Comparison of ENCODE assay signal across 10 cellular contexts in the genomic region with DNA sequence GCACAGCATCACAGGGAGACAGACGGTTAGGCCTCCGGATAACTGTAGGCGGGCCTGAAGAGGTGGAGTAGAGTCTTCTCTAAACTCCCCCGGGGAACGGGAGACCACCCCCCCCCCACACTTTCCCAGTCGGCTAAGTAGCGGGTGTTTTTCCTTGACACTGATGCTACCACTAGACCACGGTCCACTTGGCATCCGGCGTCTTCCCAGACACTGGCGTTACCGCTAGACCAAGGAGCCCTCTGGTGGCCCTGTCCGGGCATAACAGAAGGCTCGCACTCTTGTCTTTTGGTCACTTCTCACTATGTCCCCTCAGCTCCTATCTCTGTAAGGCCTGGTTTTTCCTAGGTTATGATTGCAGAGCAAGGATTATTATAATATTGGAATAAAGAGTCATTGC. TPM values are rescaled to one million over a fixed set of nuclear protein-coding genes. Genes with fewer than 3 reads are reported as not detected.
A peak's percentile ranks its signal among the peaks of the same experiment; 100 is the strongest.
DNase-seq lines count a peak whose midpoint lies in the region; ATAC-seq and TF ChIP-seq lines count a peak whose summit lies in the region.
"Had no signal": no experiment of that assay in that cellular context is flagged by ENCODE, and none has a peak within 500 bp of the region (broad histone marks: within the 10 kb centered on the region; RNA-seq: fewer than 3 reads in every experiment).

No MANE protein-coding gene starts in this region.

- dilution Hi-C loops in IMR-90 (cut with HindIII; ENCODE audit: low sequenced_read_pairs, unreplicated experiment) = no loop called here

- TF ChIP-seq POLR2A in IMR-90 (IDR thresholded peaks at IDR 0.05; ENCODE audit: low read depth, low read length) = no peak

- TF ChIP-seq CTCF in IMR-90 (conservative IDR thresholded peaks at IDR 0.05; ENCODE audit: low read depth, low read length) = peak; percentile 23; the same call in 1 of the 2 replicates
- TF ChIP-seq CTCF in astrocyte of the spinal cord (IDR thresholded peaks at IDR 0.05; ENCODE audit: low read depth, low read length) = peak; percentile 34
- TF ChIP-seq CTCF in osteoblast (IDR thresholded peaks at IDR 0.05; ENCODE audit: extremely low read depth, low read depth, low read length) = peak; percentile 33
- TF ChIP-seq CTCF in CD4-positive, alpha-beta T cell (IDR thresholded peaks at IDR 0.05) = no peak

- no peaks in the 10 kb centered on the region for H3K79me1 ChIP-seq in IMR-90 (ENCODE audit: low read depth in 1 of 2, low read length in 2 of 2)

- H3K4me2 ChIP-seq in IMR-90 (ENCODE audit: low read depth, low read length) (no peak overlapping the region), osteoblast (ENCODE audit: insufficient read depth, low read length) (no peak overlapping the region)

- TF ChIP-seq RAD21 in IMR-90 (IDR thresholded peaks at IDR 0.05; ENCODE audit: low read length) = peak; percentile 13; the same call in 1 of the 2 replicates

- no peak overlapping the region for H2BK120ac ChIP-seq in IMR-90 (ENCODE audit: low read depth, low read length)

- no peaks in the 10 kb centered on the region for H3K27me3 Mint-ChIP-seq in CD4-positive, alpha-beta T cell

- POLR2A ChIA-PET in IMR-90 (lab: Charles Lee; ENCODE audit: unreplicated experiment) = no interaction called here
- POLR2A ChIA-PET in CD4-positive, alpha-beta T cell (lab: Charles Lee) = interaction anchor here (1.6 kb wide), 1 partner anchor 26 kb away, joined by 5 read pairs; the partner anchor contains the start of gene NCL

- no peak overlapping the region for H4K91ac ChIP-seq in IMR-90 (ENCODE audit: insufficient read depth, low read depth, low read length)

- no peak overlapping the region for H2AFZ ChIP-seq in IMR-90 (replicated peaks; ENCODE audit: low read length, poor library complexity)
- H2AFZ ChIP-seq in osteoblast (ENCODE audit: low read length) = no peak overlapping the region

- in situ Hi-C loops in IMR-90 (cut with MboI; ENCODE audit: low sequenced_read_pairs) = no loop called here
- in situ Hi-C loops in astrocyte of the spinal cord (cut with HindIII; ENCODE audit: low sequenced_read_pairs) = no loop called here

- no TSS peak for BruUV-seq in IMR-90 (replicated peaks; lab: Mats Ljungman, UMichigan)

- H3K18ac ChIP-seq in IMR-90 (ENCODE audit: low read depth, low read length) = no peak overlapping the region

- H3K27me3 ChIP-seq in IMR-90 (ENCODE audit: control insufficient read depth, insufficient read depth, low read length) = peaks cover 5% of the 10 kb centered on the region; the same call in 1 of the 2 replicates
- no peaks in the 10 kb centered on the region for H3K27me3 ChIP-seq in osteoblast (ENCODE audit: insufficient read depth, low read length)
- H3K27me3 ChIP-seq in CD4-positive, alpha-beta T cell (ENCODE audit: control insufficient read depth, insufficient read depth, low read length) = no peaks in the 10 kb centered on the region

- H2BK15ac ChIP-seq in IMR-90 (ENCODE audit: low read depth, low read length) = no peak overlapping the region

- H3K79me2 ChIP-seq in osteoblast (ENCODE audit: insufficient read depth, low read length) = no peaks in the 10 kb centered on the region

- H3K14ac ChIP-seq in IMR-90 (replicated peaks; ENCODE audit: low read depth, low read length) = no peak overlapping the region

- CTCF ChIA-PET in IMR-90 (lab: Yijun Ruan, JAX) = no interaction called here
- CTCF ChIA-PET in CD4-positive, alpha-beta T cell (lab: Charles Lee) = no interaction called here

- no peak overlapping the region for H3K23ac ChIP-seq in IMR-90 (ENCODE audit: low read depth, low read length)

- H4K20me1 ChIP-seq in IMR-90 (ENCODE audit: insufficient read depth, low read length) (no peaks in the 10 kb centered on the region), osteoblast (ENCODE audit: insufficient read depth, low read length) (no peaks in the 10 kb centered on the region)

- H4K5ac ChIP-seq in IMR-90 (ENCODE audit: low read depth, low read length) = no peak overlapping the region

- ATAC-seq in IMR-90 (ENCODE audit: low read depth) (no peak), HG03135 (IDR thresholded peaks at IDR 0.05; ENCODE audit: unreplicated experiment) (no peak)
- ATAC-seq in CD4-positive, alpha-beta T cell (ENCODE audit: poor library complexity) = no peak

- no peaks in the 10 kb centered on the region for H3K9me3 ChIP-seq in IMR-90 (ENCODE audit: control insufficient read depth, insufficient read depth, low read length)
- no peaks in the 10 kb centered on the region for H3K9me3 ChIP-seq in osteoblast (ENCODE audit: low read depth, low read length)
- H3K9me3 ChIP-seq in CD4-positive, alpha-beta T cell (ENCODE audit: control insufficient read depth, low read length) = no peaks in the 10 kb centered on the region

- H3K4ac ChIP-seq in IMR-90 (ENCODE audit: low read depth, low read length) = no peak overlapping the region

- H3K9ac ChIP-seq in IMR-90 (ENCODE audit: low read depth, low read length) = no peak overlapping the region

- no peak overlapping the region for H3K4me3 Mint-ChIP-seq in CD4-positive, alpha-beta T cell

- H2AK9ac ChIP-seq in IMR-90 (replicated peaks; ENCODE audit: low read depth, low read length, poor library complexity) = no peak overlapping the region

- H3K27ac ChIP-seq in IMR-90 (ENCODE audit: insufficient read depth, low read length) (no peak overlapping the region), osteoblast (ENCODE audit: low read depth, low read length) (no peak overlapping the region)
- H3K27ac ChIP-seq in CD4-positive, alpha-beta T cell (ENCODE audit: low read depth, low read length) = no peak overlapping the region

- no peak overlapping the region for H4K8ac ChIP-seq in IMR-90 (ENCODE audit: low read depth in 2 of 2, low read length in 2 of 2)

- no peak overlapping the region for H2BK5ac ChIP-seq in IMR-90 (ENCODE audit: low read depth, low read length, poor library complexity, severe bottlenecking)

- H3K9me3 Mint-ChIP-seq in CD4-positive, alpha-beta T cell = no peaks in the 10 kb centered on the region

- intact Hi-C loops in IMR-90 (cut with micrococcal nuclease) = loop anchor here (10.0 kb wide), 1 partner anchor 825 kb away; no protein-coding TSS in a partner anchor
- intact Hi-C loops in CD4-positive, alpha-beta T cell (cut with DNase I, micrococcal nuclease) = no loop called here

- no peaks in the 10 kb centered on the region for H3K4me1 ChIP-seq in IMR-90 (ENCODE audit: control insufficient read depth, insufficient read depth, low read length)
- no peaks in the 10 kb centered on the region for H3K4me1 ChIP-seq in osteoblast (ENCODE audit: insufficient read depth, low read length)

- no peak overlapping the region for H2BK20ac ChIP-seq in IMR-90 (ENCODE audit: low read depth, low read length)

- H3K36me3 Mint-ChIP-seq in CD4-positive, alpha-beta T cell (ENCODE audit: low read depth) = no peaks in the 10 kb centered on the region

- peaks cover 6% of the 10 kb centered on the region for H3K4me1 Mint-ChIP-seq in CD4-positive, alpha-beta T cell (ENCODE audit: low read depth)

- DNase-seq in DMS53 (lab: John Stamatoyannopoulos, UW) (peak; percentile 30), DMS53 treated with DMSO at 0.1 percent for 48 hours (lab: John Stamatoyannopoulos, UW; ENCODE audit: unreplicated experiment) (no peak), IMR-90 (no peak), astrocyte of the spinal cord (ENCODE audit: low read depth, low spot score) (no peak), osteoblast (ENCODE audit: insufficient read length, low spot score, missing footprints) (no peak)
- no peak for DNase-seq in effector CD4-positive, alpha-beta T cell
- no peak for DNase-seq in CD4-positive, alpha-beta T cell
- DNase-seq: 8988T had no signal

- no peak overlapping the region for H3K56ac ChIP-seq in IMR-90 (ENCODE audit: extremely low read depth, insufficient read depth, low read length)

- 81% methylated on average over 5 of the region's 14 CpGs; no CpG with 5 or more reads in 1 of the 2 experiments for WGBS in IMR-90 (ENCODE audit: extremely low coverage in 2 of 2, insufficient read length in 1 of 2), 2 experiments

- no peak overlapping the region for H2AK5ac ChIP-seq in IMR-90 (ENCODE audit: low read depth, low read length)

- H3K36me3 ChIP-seq in IMR-90 (ENCODE audit: control insufficient read depth, insufficient read depth, low read length) (no peaks in the 10 kb centered on the region), osteoblast (ENCODE audit: insufficient read depth, low read length) (no peaks in the 10 kb centered on the region)

- no peak overlapping the region for H3K4me3 ChIP-seq in IMR-90 (ENCODE audit: insufficient read depth, low read depth, low read length)
- H3K4me3 ChIP-seq in astrocyte of the spinal cord (ENCODE audit: low read depth, low read length) = no peak overlapping the region
- H3K4me3 ChIP-seq in osteoblast (ENCODE audit: insufficient read depth, low read length) = no peak overlapping the region

- H3K27ac Mint-ChIP-seq in CD4-positive, alpha-beta T cell = no peak overlapping the region

- no peaks in the 10 kb centered on the region for H3K9me1 ChIP-seq in IMR-90 (ENCODE audit: insufficient read depth, low read length)

TF ChIP-seq in IMR-90, 13 proteins besides CTCF, POLR2A, EP300 and RAD21 (continues in another document):
- TF ChIP-seq NFE2L2 (IDR thresholded peaks at IDR 0.05; ENCODE audit: low read depth, low read length) = no peak
- TF ChIP-seq MXI1 (IDR thresholded peaks at IDR 0.05; ENCODE audit: borderline replicate concordance, low read depth, low read length) = no peak
- TF ChIP-seq MAZ (IDR thresholded peaks at IDR 0.05; ENCODE audit: borderline replicate concordance, low read depth, low read length) = no peak
- TF ChIP-seq CHD1 (IDR thresholded peaks at IDR 0.05; ENCODE audit: low read depth, low read length) = no peak
- TF ChIP-seq RFX5 (IDR thresholded peaks at IDR 0.05; ENCODE audit: low read depth, low read length) = no peak

RNA-seq across cellular contexts. Expression of gene NCL, which starts 25.7 kb away (rescaled TPM):
- total RNA-seq in IMR-90 (2012; rRNA removed) = 289 and 506 TPM in 2 replicates
- 215 and 267 TPM in 2 replicates for polyA plus RNA-seq in IMR-90 (2012; rRNA removed)
- polyA plus RNA-seq in IMR-90 (2012; cell fraction: cytosol; rRNA removed) = 29.1 and 31.1 TPM in 2 replicates
- polyA plus RNA-seq in IMR-90 (2012; cell fraction: nucleus; rRNA removed; ENCODE audit: low replicate concordance) = 20.1 and 129 TPM in 2 replicates
- 92.6 and 100 TPM in 2 replicates for total RNA-seq in osteoblast
- 100 to 1,000 TPM; 387 to 395 TPM for total RNA-seq in CD4-positive, alpha-beta T cell

RNA-seq across cellular contexts. Expression of gene NMUR1, which starts 40.3 kb away (rescaled TPM):
- not detected in 2 replicates for total RNA-seq in IMR-90 (2012; rRNA removed)
- not detected in 2 replicates for polyA plus RNA-seq in IMR-90 (2012; rRNA removed)
- polyA plus RNA-seq in IMR-90 (2012; cell fraction: cytosol; rRNA removed) = not detected in 2 replicates
- not detected in 2 replicates for polyA plus RNA-seq in IMR-90 (2012; cell fraction: nucleus; rRNA removed; ENCODE audit: low replicate concordance)
- total RNA-seq in osteoblast = under 0.01 TPM in 2 replicates
- under 1 TPM; 0.11 to 0.14 TPM for total RNA-seq in CD4-positive, alpha-beta T cell
- total RNA-seq: lung microvascular endothelial cell had no signal
